In the genomic region with DNA sequence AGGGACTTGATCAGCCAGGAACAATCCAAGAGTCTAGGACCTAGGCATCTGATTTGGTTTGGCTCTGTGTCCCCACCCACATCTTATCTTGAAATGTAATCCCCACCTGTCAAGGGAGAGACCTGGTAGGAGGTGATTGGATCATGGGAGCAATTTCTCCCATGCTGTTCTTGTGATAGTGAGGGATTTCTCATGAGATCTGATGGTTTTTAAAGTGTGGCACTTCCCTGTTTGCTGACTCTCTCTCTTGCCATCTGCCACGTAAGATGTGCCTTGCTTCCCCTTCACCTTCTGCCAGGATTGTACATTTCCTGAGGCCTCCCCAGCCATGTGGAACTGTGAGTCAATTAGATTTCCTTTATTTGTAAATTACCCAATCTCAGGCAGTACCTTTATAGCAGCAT, we compare ENCODE assay signal across 18 cellular contexts.
A peak's percentile ranks its signal among the peaks of the same experiment; 100 is the strongest.
DNase-seq lines count a peak whose midpoint lies in the region; ATAC-seq, FAIRE-seq and TF ChIP-seq lines count a peak whose summit lies in the region.
"Had no signal": no experiment of that assay in that cellular context is flagged by ENCODE, and none has a peak within 500 bp of the region (broad histone marks: within the 10 kb centered on the region; RNA-seq: fewer than 3 reads in every experiment).

No MANE protein-coding gene starts in this region.

- H3K9me3 ChIP-seq in right lobe of liver, result no peaks in the 10 kb centered on the region
- H3K9me3 ChIP-seq: colonic mucosa, heart right ventricle, prostate gland had no signal

- no peak overlapping the region for H3K27ac ChIP-seq in right lobe of liver
- H3K27ac ChIP-seq: colonic mucosa, heart right ventricle, prostate gland had no signal

- DNase-seq in DMS53 treated with DMSO at 0.1 percent for 48 hours (lab: John Stamatoyannopoulos, UW; ENCODE audit: unreplicated experiment) (peak; percentile 10), NCI-H226 (peak; percentile 13), bronchial epithelial cell (ENCODE audit: low read depth) (peak; percentile 86), right lobe of liver (peak in 1 of 3 donors; percentile 31), GM13977 (ENCODE audit: low spot score) (no peak), HTR-8/SVneo (ENCODE audit: insufficient read length, low spot score) (no peak), NCI-H1105 treated with DMSO at 0.1 percent for 48 hours (lab: John Stamatoyannopoulos, UW) (no peak)
- DNase-seq: activated CD4-positive, CD25-positive, alpha-beta regulatory T cell; activated CD8-positive, alpha-beta T cell treated with anti-CD3 and anti-CD28 coated beads for 36 hours; colonic mucosa; H7; heart right ventricle; NCI-H1092 treated with DMSO at 0.1 percent for 48 hours; NCI-H2081; RPMI8226; T-helper 9 cell had no signal

- FAIRE-seq in bronchial epithelial cell (lab: Jason Lieb, UNC) (peak; percentile 18), HTR-8/SVneo (lab: Jason Lieb, UNC) (no peak)
- FAIRE-seq: G401.6 had no signal

- H3K27me3 ChIP-seq in bronchial epithelial cell (ENCODE audit: control insufficient read depth, insufficient read depth, low read length) (no peaks in the 10 kb centered on the region), right lobe of liver (no peaks in the 10 kb centered on the region)
- H3K27me3 ChIP-seq: colonic mucosa, heart right ventricle had no signal

- TF ChIP-seq CTCF in bronchial epithelial cell (IDR thresholded peaks at IDR 0.05; ENCODE audit: insufficient read depth, low read length, severe bottlenecking), result no peak
- TF ChIP-seq CTCF in right lobe of liver (IDR thresholded peaks at IDR 0.05), result no peak
- no peak for TF ChIP-seq CTCF in GM13977 (IDR thresholded peaks at IDR 0.05; ENCODE audit: extremely low read depth, insufficient read depth, missing control alignments)

- ATAC-seq in right lobe of liver, result peak in 3 of 4 donors; percentile 36 to 82 (median 51)
- ATAC-seq: activated CD8-positive, alpha-beta T cell treated with anti-CD3 and anti-CD28 coated beads for 36 hours; heart right ventricle had no signal

- H3K4me3 ChIP-seq in bronchial epithelial cell (ENCODE audit: low read depth, low read length), result no peak overlapping the region
- no peak overlapping the region for H3K4me3 ChIP-seq in right lobe of liver
- H3K4me3 ChIP-seq: colonic mucosa, heart right ventricle, prostate gland had no signal

- TF ChIP-seq POLR2A in right lobe of liver (IDR thresholded peaks at IDR 0.05), result no peak

- peaks cover 0 to 3% (median 0%) of the 10 kb centered on the region in 4 donors for H3K4me1 ChIP-seq in right lobe of liver
- H3K4me1 ChIP-seq: colonic mucosa, heart right ventricle, prostate gland had no signal

- 8% methylated on average over 1 of the region's 1 CpG for WGBS in right lobe of liver (ENCODE audit: insufficient coverage, low coverage, low lambda C conversion rate, missing lambda C conversion rate)

- in situ Hi-C loops in GM13977 (cut with MboI; ENCODE audit: low pct_unique_long_range_greater_than_20kb, low sequenced_read_pairs, unreplicated experiment), result no loop called here

- intact Hi-C loops in right lobe of liver (cut with DNase I), result no loop called here

- H3K36me3 ChIP-seq in bronchial epithelial cell (ENCODE audit: control insufficient read depth, insufficient read depth, low read length), result no peaks in the 10 kb centered on the region
- no peaks in the 10 kb centered on the region for H3K36me3 ChIP-seq in right lobe of liver
- H3K36me3 ChIP-seq: colonic mucosa, heart right ventricle, prostate gland had no signal

Comparison
In these comparisons a context has a peak if more than half of its experiments do, and no peak if none do; other contexts are left out.
1. DNase-seq: peak in DMS53 treated with DMSO at 0.1 percent for 48 hours (single experiment), NCI-H226 (single experiment) and bronchial epithelial cell (single experiment); none in GM13977 (single experiment), HTR-8/SVneo (single experiment) and NCI-H1105 treated with DMSO at 0.1 percent for 48 hours (single experiment).